Comparison of ENCODE assay signal across 2 cellular contexts in genomic region chrY:22987413-22987812, GRCh38. TPM values are rescaled to one million over a fixed set of nuclear protein-coding genes. Genes with fewer than 3 reads are reported as not detected.
"Had no signal": no experiment of that assay in that cellular context is flagged by ENCODE, and none has a peak within 500 bp of the region (broad histone marks: within the 10 kb centered on the region; RNA-seq: fewer than 3 reads in every experiment).

No MANE protein-coding gene starts in this region.

RNA-seq across cellular contexts. Expression of gene BPY2, which starts 3.4 kb away (rescaled TPM):
- total RNA-seq: G401, GM12878 had no signal
